In the genomic region with DNA sequence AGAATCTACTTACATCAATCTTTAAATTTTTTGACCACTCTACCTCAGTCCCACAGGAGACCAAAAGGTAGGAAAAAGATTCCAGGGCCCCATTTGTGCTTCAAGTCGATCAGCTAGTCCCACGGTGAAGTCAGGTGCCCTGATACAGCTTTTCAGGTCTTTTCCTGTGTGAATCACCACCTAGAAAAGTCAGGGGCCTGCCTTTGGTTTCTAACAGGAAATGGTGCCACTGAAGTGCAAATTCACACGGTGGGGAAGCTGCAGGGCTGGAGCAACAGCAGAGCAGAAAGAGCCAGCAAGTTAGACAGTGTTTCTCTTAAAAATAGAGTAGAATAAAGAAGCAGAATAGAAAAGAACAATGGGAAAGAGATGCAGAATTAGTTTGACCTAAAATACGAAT, we compare ENCODE assay signal across 1 cellular context.
TF ChIP-seq lines count a peak whose summit lies in the region.

No MANE protein-coding gene starts in this region.

TF ChIP-seq in GM12878, 131 proteins besides CTCF, POLR2A, EP300 and RAD21 (continued from another document and continues in another):
- no peak for TF ChIP-seq PBX3 (IDR thresholded peaks at IDR 0.05; ENCODE audit: insufficient replicate concordance, low read depth, low read length)
- no peak for TF ChIP-seq FOXK2 (IDR thresholded peaks at IDR 0.05)
- TF ChIP-seq NFYA (IDR thresholded peaks at IDR 0.05; ENCODE audit: borderline replicate concordance, low read depth, low read length), result no peak
- peak; percentile 62 to 64 for TF ChIP-seq IKZF2 (IDR thresholded peaks at IDR 0.05)
- no peak for TF ChIP-seq KDM1A (IDR thresholded peaks at IDR 0.05; ENCODE audit: borderline replicate concordance)
- TF ChIP-seq E2F8 (IDR thresholded peaks at IDR 0.05; ENCODE audit: low read depth, partially characterized antibody), result no peak
- TF ChIP-seq SMARCA5 (IDR thresholded peaks at IDR 0.05), result no peak
- TF ChIP-seq GATAD2B (conservative IDR thresholded peaks at IDR 0.05; ENCODE audit: low read depth), result 0 out of 2 replicates have a peak, but pooled peaks have one; percentile 35
- 0 out of 2 replicates have a peak, but pooled peaks have one; percentile 26 for TF ChIP-seq BMI1 (IDR thresholded peaks at IDR 0.05; ENCODE audit: borderline replicate concordance)
- no peak for TF ChIP-seq STAT1 (conservative IDR thresholded peaks at IDR 0.05)
- TF ChIP-seq, protein P1, sequence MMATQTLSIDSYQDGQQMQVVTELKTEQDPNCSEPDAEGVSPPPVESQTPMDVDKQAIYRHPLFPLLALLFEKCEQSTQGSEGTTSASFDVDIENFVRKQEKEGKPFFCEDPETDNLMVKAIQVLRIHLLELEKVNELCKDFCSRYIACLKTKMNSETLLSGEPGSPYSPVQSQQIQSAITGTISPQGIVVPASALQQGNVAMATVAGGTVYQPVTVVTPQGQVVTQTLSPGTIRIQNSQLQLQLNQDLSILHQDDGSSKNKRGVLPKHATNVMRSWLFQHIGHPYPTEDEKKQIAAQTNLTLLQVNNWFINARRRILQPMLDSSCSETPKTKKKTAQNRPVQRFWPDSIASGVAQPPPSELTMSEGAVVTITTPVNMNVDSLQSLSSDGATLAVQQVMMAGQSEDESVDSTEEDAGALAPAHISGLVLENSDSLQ (IDR thresholded peaks at IDR 0.05), result no peak; the same call in 1 of the 2 replicates
- TF ChIP-seq REST (IDR thresholded peaks at IDR 0.05; ENCODE audit: low read depth, low read length), result peak; percentile 30; the same call in 1 of the 2 replicates
- no peak for TF ChIP-seq RB1 (IDR thresholded peaks at IDR 0.05; ENCODE audit: borderline replicate concordance)
- peak; percentile 40; the same call in 1 of the 2 replicates for TF ChIP-seq ZNF687 (IDR thresholded peaks at IDR 0.05)
- no peak for TF ChIP-seq E4F1 (IDR thresholded peaks at IDR 0.05; ENCODE audit: borderline replicate concordance, partially characterized antibody)
- no peak for TF ChIP-seq TCF3 (IDR thresholded peaks at IDR 0.05; ENCODE audit: borderline replicate concordance, insufficient read depth, low read depth, low read length)
- TF ChIP-seq, protein P2, sequence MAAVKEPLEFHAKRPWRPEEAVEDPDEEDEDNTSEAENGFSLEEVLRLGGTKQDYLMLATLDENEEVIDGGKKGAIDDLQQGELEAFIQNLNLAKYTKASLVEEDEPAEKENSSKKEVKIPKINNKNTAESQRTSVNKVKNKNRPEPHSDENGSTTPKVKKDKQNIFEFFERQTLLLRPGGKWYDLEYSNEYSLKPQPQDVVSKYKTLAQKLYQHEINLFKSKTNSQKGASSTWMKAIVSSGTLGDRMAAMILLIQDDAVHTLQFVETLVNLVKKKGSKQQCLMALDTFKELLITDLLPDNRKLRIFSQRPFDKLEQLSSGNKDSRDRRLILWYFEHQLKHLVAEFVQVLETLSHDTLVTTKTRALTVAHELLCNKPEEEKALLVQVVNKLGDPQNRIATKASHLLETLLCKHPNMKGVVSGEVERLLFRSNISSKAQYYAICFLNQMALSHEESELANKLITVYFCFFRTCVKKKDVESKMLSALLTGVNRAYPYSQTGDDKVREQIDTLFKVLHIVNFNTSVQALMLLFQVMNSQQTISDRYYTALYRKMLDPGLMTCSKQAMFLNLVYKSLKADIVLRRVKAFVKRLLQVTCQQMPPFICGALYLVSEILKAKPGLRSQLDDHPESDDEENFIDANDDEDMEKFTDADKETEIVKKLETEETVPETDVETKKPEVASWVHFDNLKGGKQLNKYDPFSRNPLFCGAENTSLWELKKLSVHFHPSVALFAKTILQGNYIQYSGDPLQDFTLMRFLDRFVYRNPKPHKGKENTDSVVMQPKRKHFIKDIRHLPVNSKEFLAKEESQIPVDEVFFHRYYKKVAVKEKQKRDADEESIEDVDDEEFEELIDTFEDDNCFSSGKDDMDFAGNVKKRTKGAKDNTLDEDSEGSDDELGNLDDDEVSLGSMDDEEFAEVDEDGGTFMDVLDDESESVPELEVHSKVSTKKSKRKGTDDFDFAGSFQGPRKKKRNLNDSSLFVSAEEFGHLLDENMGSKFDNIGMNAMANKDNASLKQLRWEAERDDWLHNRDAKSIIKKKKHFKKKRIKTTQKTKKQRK (IDR thresholded peaks at IDR 0.05; ENCODE audit: low read depth, low read length), result no peak
- no peak for TF ChIP-seq MAX (IDR thresholded peaks at IDR 0.05; ENCODE audit: low read depth, low read length)
- TF ChIP-seq, protein P3, sequence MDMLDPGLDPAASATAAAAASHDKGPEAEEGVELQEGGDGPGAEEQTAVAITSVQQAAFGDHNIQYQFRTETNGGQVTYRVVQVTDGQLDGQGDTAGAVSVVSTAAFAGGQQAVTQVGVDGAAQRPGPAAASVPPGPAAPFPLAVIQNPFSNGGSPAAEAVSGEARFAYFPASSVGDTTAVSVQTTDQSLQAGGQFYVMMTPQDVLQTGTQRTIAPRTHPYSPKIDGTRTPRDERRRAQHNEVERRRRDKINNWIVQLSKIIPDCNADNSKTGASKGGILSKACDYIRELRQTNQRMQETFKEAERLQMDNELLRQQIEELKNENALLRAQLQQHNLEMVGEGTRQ (IDR thresholded peaks at IDR 0.05; ENCODE audit: borderline replicate concordance, low read depth, low read length), result no peak; the same call in 1 of the 2 replicates
- peak; percentile 64; the same call in 1 of the 2 replicates for TF ChIP-seq TCF12 (IDR thresholded peaks at IDR 0.05; ENCODE audit: low read depth, low read length)
- TF ChIP-seq NBN (IDR thresholded peaks at IDR 0.05), result peak; percentile 89
- no peak for TF ChIP-seq BCL11A (IDR thresholded peaks at IDR 0.05; ENCODE audit: low read depth, low read length)
- peak; percentile 79 to 82 for TF ChIP-seq BHLHE40 (IDR thresholded peaks at IDR 0.05; ENCODE audit: borderline replicate concordance in 1 of 2, low read depth in 2 of 2, low read length in 1 of 2)
- peak; percentile 67 for TF ChIP-seq SMAD1 (IDR thresholded peaks at IDR 0.05; ENCODE audit: low read depth, partially characterized antibody)
- TF ChIP-seq, protein P4, sequence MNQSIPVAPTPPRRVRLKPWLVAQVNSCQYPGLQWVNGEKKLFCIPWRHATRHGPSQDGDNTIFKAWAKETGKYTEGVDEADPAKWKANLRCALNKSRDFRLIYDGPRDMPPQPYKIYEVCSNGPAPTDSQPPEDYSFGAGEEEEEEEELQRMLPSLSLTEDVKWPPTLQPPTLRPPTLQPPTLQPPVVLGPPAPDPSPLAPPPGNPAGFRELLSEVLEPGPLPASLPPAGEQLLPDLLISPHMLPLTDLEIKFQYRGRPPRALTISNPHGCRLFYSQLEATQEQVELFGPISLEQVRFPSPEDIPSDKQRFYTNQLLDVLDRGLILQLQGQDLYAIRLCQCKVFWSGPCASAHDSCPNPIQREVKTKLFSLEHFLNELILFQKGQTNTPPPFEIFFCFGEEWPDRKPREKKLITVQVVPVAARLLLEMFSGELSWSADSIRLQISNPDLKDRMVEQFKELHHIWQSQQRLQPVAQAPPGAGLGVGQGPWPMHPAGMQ (IDR thresholded peaks at IDR 0.05; ENCODE audit: borderline replicate concordance), result no peak
